18 cellular contexts compared by ENCODE assay signal in the genomic region with DNA sequence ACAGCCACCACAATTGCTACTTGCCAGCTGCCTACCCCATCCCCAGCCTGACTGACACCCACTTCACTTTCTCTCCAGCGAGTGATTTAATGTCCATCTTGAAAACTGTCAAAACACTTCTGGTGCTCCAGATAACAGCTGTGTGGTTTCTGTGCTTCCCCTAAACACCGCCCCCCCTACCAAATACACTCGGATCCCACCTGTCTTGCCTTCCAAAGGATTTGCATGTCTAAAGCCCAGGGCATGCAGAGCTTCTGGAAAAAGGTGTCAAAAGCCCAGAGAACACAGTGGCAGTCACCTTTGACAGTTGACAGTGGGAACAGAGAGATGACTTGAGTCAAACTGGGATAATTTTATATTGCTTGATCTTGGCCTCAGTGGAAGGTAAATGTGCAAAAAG.
"Had no signal": no experiment of that assay in that cellular context is flagged by ENCODE, and none has a peak within 500 bp of the region (broad histone marks: within the 10 kb centered on the region; RNA-seq: fewer than 3 reads in every experiment).

No MANE protein-coding gene starts in this region.

- H2AFZ ChIP-seq: neural progenitor cell had no signal

- H3K36me3 ChIP-seq: breast epithelium, lower lobe of right lung, neural progenitor cell, sigmoid colon, spleen had no signal

- H3K4me3 Mint-ChIP-seq: neural progenitor cell; stimulated activated naive CD8-positive, alpha-beta T cell treated with anti-CD3 and anti-CD28 coated beads, Interleukin-15, amount 100 ng/mL, for 72 hours; type B pancreatic cell had no signal

- H3K36me3 Mint-ChIP-seq: neural progenitor cell, type B pancreatic cell had no signal

- H3K27ac ChIP-seq: breast epithelium, foreskin keratinocyte, lower lobe of right lung, neural progenitor cell, sigmoid colon, spleen had no signal

- H3K27me3 ChIP-seq: breast epithelium, foreskin keratinocyte, neural progenitor cell, sigmoid colon, spleen had no signal

- H3K4me2 ChIP-seq: neural progenitor cell had no signal

- H3K4me1 Mint-ChIP-seq: stimulated activated naive CD8-positive, alpha-beta T cell treated with anti-CD3 and anti-CD28 coated beads, Interleukin-15, amount 100 ng/mL, for 72 hours had no signal

- H3K27ac Mint-ChIP-seq: neural progenitor cell; stimulated activated naive CD8-positive, alpha-beta T cell treated with anti-CD3 and anti-CD28 coated beads, Interleukin-15, amount 100 ng/mL, for 72 hours; type B pancreatic cell had no signal

- H3K9ac ChIP-seq: neural progenitor cell had no signal

- DNase-seq: activated CD4-positive, alpha-beta T cell treated with anti-CD3 and anti-CD28 coated beads for 1 hour; activated CD4-positive, alpha-beta T cell treated with anti-CD3 and anti-CD28 coated beads, Interleukin-2, amount 50 U/mL, for 4 hours; activated naive CD4-positive, alpha-beta T cell; activated T-cell treated with anti-CD3 and anti-CD28 coated beads for 4 hours; aorta; cerebellar nuclear complex; effector CD8-positive, alpha-beta T cell; foreskin keratinocyte; left cardiac atrium; lower lobe of right lung; midbrain; sigmoid colon; spleen; stimulated activated CD4-positive, alpha-beta T cell treated with anti-CD3 and anti-CD28 coated beads, Interleukin-1b, Interleukin-23, amount 100 ng/mL, for 48 hours; stimulated activated naive CD8-positive, alpha-beta T cell treated with anti-CD3 and anti-CD28 coated beads, Interleukin-15, amount 100 ng/mL, for 72 hours had no signal

- H3K4me3 ChIP-seq: breast epithelium, lower lobe of right lung, neural progenitor cell, sigmoid colon, spleen had no signal
